1 cellular context compared by ENCODE assay signal in genomic region chr10:44924261-44925040, GRCh38.
TF ChIP-seq lines count a peak whose summit lies in the region.

No MANE protein-coding gene starts in this region.

TF ChIP-seq in H1, 55 proteins besides CTCF, POLR2A, EP300 and RAD21:
- TF ChIP-seq NANOG (IDR thresholded peaks at IDR 0.05; ENCODE audit: insufficient read depth, low read depth, low read length, poor library complexity, severe bottlenecking) = no peak
- no peak for TF ChIP-seq TBP (IDR thresholded peaks at IDR 0.05; ENCODE audit: low read depth, low read length)
- TF ChIP-seq SAP30 (IDR thresholded peaks at IDR 0.05; ENCODE audit: insufficient read depth, insufficient replicate concordance, low read length) = no peak
- TF ChIP-seq SP2 (IDR thresholded peaks at IDR 0.05; ENCODE audit: low read length) = no peak
- TF ChIP-seq USF2 (IDR thresholded peaks at IDR 0.05; ENCODE audit: low read length) = no peak
- no peak for TF ChIP-seq ATF3 (IDR thresholded peaks at IDR 0.05; ENCODE audit: insufficient read depth, low read depth, low read length)
- TF ChIP-seq GTF2F1 (IDR thresholded peaks at IDR 0.05; ENCODE audit: borderline replicate concordance, low read depth, low read length) = no peak
- no peak for TF ChIP-seq EGR1 (IDR thresholded peaks at IDR 0.05; ENCODE audit: borderline replicate concordance, low read depth, low read length)
- TF ChIP-seq, protein P1, sequence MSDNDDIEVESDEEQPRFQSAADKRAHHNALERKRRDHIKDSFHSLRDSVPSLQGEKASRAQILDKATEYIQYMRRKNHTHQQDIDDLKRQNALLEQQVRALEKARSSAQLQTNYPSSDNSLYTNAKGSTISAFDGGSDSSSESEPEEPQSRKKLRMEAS (IDR thresholded peaks at IDR 0.05) = no peak
- no peak for TF ChIP-seq JUN (IDR thresholded peaks at IDR 0.05; ENCODE audit: low read depth, low read length)
- TF ChIP-seq RBBP5 (IDR thresholded peaks at IDR 0.05; ENCODE audit: borderline replicate concordance, low read depth, low read length) = no peak
- no peak for TF ChIP-seq TAF1 (IDR thresholded peaks at IDR 0.05; ENCODE audit: low read depth, low read length)
- TF ChIP-seq CHD1 (IDR thresholded peaks at IDR 0.05; ENCODE audit: low read depth, low read length) = no peak
- TF ChIP-seq SP1 (IDR thresholded peaks at IDR 0.05; ENCODE audit: low read depth, low read length) = no peak
- TF ChIP-seq CTBP2 (IDR thresholded peaks at IDR 0.05; ENCODE audit: borderline replicate concordance, insufficient read depth, insufficient read length, low read length) = no peak
- TF ChIP-seq ASH2L (IDR thresholded peaks at IDR 0.05; ENCODE audit: low read length) = no peak
TF ChIP-seq in H1: peak in this region for 0.
